26 cellular contexts compared by ENCODE assay signal in genomic region chr22:19582033-19582693, GRCh38. TPM values are rescaled to one million over a fixed set of nuclear protein-coding genes. Genes with fewer than 3 reads are reported as not detected.
"Had no signal": no experiment of that assay in that cellular context is flagged by ENCODE, and none has a peak within 500 bp of the region (broad histone marks: within the 10 kb centered on the region; RNA-seq: fewer than 3 reads in every experiment).

No MANE protein-coding gene starts in this region.

- FAIRE-seq: colon, islet of Langerhans, keratinocyte had no signal

- H3K36me3 ChIP-seq: esophagus squamous epithelium, gastrocnemius medialis, heart left ventricle, left lung, lower lobe of right lung had no signal

- DNase-seq: dermis blood vessel endothelial cell; dorsolateral prefrontal cortex; effector CD4-positive, alpha-beta T cell; effector memory CD4-positive, alpha-beta T cell; erythroblast; esophagus squamous epithelium; foreskin fibroblast; foreskin melanocyte; gastrocnemius medialis; heart left ventricle; hippocampal formation; left cardiac atrium; left lung; left ventricle myocardium superior; lower lobe of right lung; mesendoderm; mucosa of descending colon; naive B cell; naive thymus-derived CD8-positive, alpha-beta T cell had no signal

- H3K27me3 ChIP-seq: gastrocnemius medialis, left lung had no signal

- H3K4me3 ChIP-seq: coronary artery, dorsolateral prefrontal cortex, esophagus squamous epithelium, gastrocnemius medialis, heart left ventricle, left lung, lower lobe of right lung, mucosa of descending colon had no signal

- H3K27ac ChIP-seq: coronary artery, dorsolateral prefrontal cortex, epithelial cell of prostate, esophagus squamous epithelium, gastrocnemius medialis, heart left ventricle, left lung, lower lobe of right lung had no signal

- ATAC-seq: esophagus mucosa; gastrocnemius medialis; heart left ventricle; left cardiac atrium; left lung; left ventricle myocardium superior; lower lobe of right lung; mucosa of descending colon; naive thymus-derived CD8-positive, alpha-beta T cell had no signal

- H3K9me3 ChIP-seq: esophagus squamous epithelium, gastrocnemius medialis, heart left ventricle, left lung, lower lobe of right lung, mucosa of descending colon had no signal

RNA-seq across cellular contexts. Expression of gene CLDN5, which starts 58.0 kb away (rescaled TPM):
- total RNA-seq: mesothelial cell of epicardium; naive thymus-derived CD8-positive, alpha-beta T cell had no signal
- polyA plus RNA-seq: keratinocyte had no signal
